In genomic region chr2:56260415-56260814, GRCh38 we compare ENCODE assay signal across 20 cellular contexts.
"Had no signal": no experiment of that assay in that cellular context is flagged by ENCODE, and none has a peak within 500 bp of the region (broad histone marks: within the 10 kb centered on the region; RNA-seq: fewer than 3 reads in every experiment).

No MANE protein-coding gene starts in this region.

- ATAC-seq: activated T-cell treated with anti-CD3 and anti-CD28 coated beads, Interleukin-2, amount 50 U/mL, for 4 hours had no signal

- H3K4me2 ChIP-seq: KMS-11 had no signal

- H3K4me3 Mint-ChIP-seq: activated CD4-positive, alpha-beta memory T cell treated with anti-CD3 and anti-CD28 coated beads for 36 hours; activated CD4-positive, alpha-beta T cell treated with anti-CD3 and anti-CD28 coated beads, Interleukin-2, amount 10 ng/mL, durations not matched to agents 7 days and 5 days; activated naive CD8-positive, alpha-beta T cell; activated T-cell treated with anti-CD3 and anti-CD28 coated beads, Interleukin-2, amount 50 U/mL, for 4 hours had no signal

- H3K27ac Mint-ChIP-seq: activated CD4-positive, alpha-beta memory T cell treated with anti-CD3 and anti-CD28 coated beads for 36 hours; activated CD4-positive, alpha-beta T cell treated with anti-CD3 and anti-CD28 coated beads, Interleukin-2, amount 10 ng/mL, durations not matched to agents 7 days and 5 days; activated naive CD8-positive, alpha-beta T cell had no signal

- H3K36me3 Mint-ChIP-seq: activated CD4-positive, alpha-beta memory T cell treated with anti-CD3 and anti-CD28 coated beads for 36 hours; activated naive CD8-positive, alpha-beta T cell had no signal

- H3K9ac ChIP-seq: KMS-11 had no signal

- H3K27ac ChIP-seq: KMS-11, VCaP had no signal

- H3K4me1 Mint-ChIP-seq: activated CD4-positive, alpha-beta T cell treated with anti-CD3 and anti-CD28 coated beads, Interleukin-2, amount 10 ng/mL, durations not matched to agents 7 days and 5 days had no signal

- H3K9me3 Mint-ChIP-seq: activated CD4-positive, alpha-beta T cell treated with anti-CD3 and anti-CD28 coated beads, Interleukin-2, amount 10 ng/mL, durations not matched to agents 7 days and 5 days; activated T-cell treated with anti-CD3 and anti-CD28 coated beads, Interleukin-2, amount 50 U/mL, for 4 hours had no signal

- DNase-seq: activated CD4-positive, alpha-beta memory T cell treated with anti-CD3 and anti-CD28 coated beads for 36 hours; activated CD4-positive, alpha-beta T cell treated with anti-CD3 and anti-CD28 coated beads, Interleukin-2, amount 10 ng/mL, durations not matched to agents 7 days and 5 days; activated CD4-positive, CD25-positive, alpha-beta regulatory T cell; activated CD8-positive, alpha-beta memory T cell treated with anti-CD3 and anti-CD28 coated beads for 24 hours; activated effector memory CD4-positive, alpha-beta T cell treated with anti-CD3 and anti-CD28 coated beads, Interleukin-2, amount 50 U/mL, for 16 hours; activated naive CD4-positive, alpha-beta T cell treated with Interleukin-2 at 50 U/mL for 16 hours; activated T-cell treated with anti-CD3 and anti-CD28 coated beads, Interleukin-2, amount 50 U/mL, for 4 hours; caudate nucleus; NCI-H1092; NCI-H1436; NCI-H187; NCI-H2081; NCI-H446; NCI-H524; NCI-H82; SIG-M5; T-helper 1 cell had no signal
